Comparison of ENCODE assay signal across 16 cellular contexts in the genomic region with DNA sequence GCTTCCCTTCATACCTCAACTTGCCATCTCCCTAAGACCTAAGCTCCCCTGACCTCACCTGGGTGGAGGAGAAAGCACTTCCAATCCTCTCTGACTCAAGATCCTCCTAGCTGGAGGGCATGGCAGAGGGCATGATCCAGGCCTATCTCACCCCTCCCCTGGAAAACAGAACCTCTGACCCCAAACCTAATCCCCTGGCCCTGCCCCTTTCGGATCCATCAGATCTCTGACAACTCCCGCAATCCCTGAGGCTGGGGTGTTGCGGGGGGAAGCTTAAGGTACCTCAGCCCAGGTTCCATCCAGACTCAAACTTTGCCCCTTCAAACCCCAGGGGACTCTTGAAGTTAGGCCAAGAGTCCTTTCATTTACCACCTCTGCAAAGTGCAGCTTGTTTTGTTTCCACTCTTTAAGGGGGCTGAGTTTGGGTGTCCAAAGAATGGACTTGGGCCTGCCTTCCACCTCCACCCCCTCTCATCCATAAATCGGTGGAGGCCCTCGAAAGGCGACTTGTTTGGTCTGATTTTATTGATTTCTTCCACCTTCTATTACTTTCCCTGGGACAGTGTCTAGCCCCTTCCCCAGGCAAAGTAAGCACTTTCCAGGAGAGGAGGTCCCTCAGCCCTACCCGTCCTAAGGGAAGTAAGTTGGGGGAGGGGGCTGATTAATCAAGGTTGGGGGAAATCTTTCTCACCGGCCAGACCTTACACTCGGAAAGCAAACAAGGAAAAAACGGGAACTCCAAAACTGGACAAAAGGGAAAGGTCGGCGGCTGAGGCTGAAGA. TPM values are rescaled to one million over a fixed set of nuclear protein-coding genes. Genes with fewer than 3 reads are reported as not detected.
A peak's percentile ranks its signal among the peaks of the same experiment; 100 is the strongest.
DNase-seq lines count a peak whose midpoint lies in the region; ATAC-seq, FAIRE-seq and TF ChIP-seq lines count a peak whose summit lies in the region.
"Had no signal": no experiment of that assay in that cellular context is flagged by ENCODE, and none has a peak within 500 bp of the region (broad histone marks: within the 10 kb centered on the region; RNA-seq: fewer than 3 reads in every experiment).

No MANE protein-coding gene starts in this region.

- no peak overlapping the region for H3K27ac Mint-ChIP-seq in activated CD8-positive, alpha-beta T cell treated with anti-CD3 and anti-CD28 coated beads for 36 hours
- H3K27ac Mint-ChIP-seq in activated CD8-positive, alpha-beta T cell treated with anti-CD3 and anti-CD28 coated beads, Interleukin-2, amount 10 ng/mL, durations not matched to agents 7 days and 5 days, result no peak overlapping the region

- DNase-seq in activated CD8-positive, alpha-beta T cell treated with anti-CD3 and anti-CD28 coated beads for 36 hours, result no peak
- no peak for DNase-seq in activated CD8-positive, alpha-beta T cell treated with anti-CD3 and anti-CD28 coated beads, Interleukin-2, amount 10 ng/mL, durations not matched to agents 7 days and 5 days
- DNase-seq in PC-9 (no peak), endothelial cell of umbilical vein (ENCODE audit: low read depth, low spot score) (no peak), osteoblast (ENCODE audit: insufficient read length, low spot score, missing footprints) (peak; percentile 65), NCI-H345 treated with DMSO at 0.1 percent for 48 hours (lab: John Stamatoyannopoulos, UW; ENCODE audit: unreplicated experiment) (no peak), inferior parietal cortex (ENCODE audit: extremely low spot score) (no peak)
- DNase-seq: ACHN, brain microvascular endothelial cell, left lung, NCI-H1092 treated with DMSO at 0.1 percent for 48 hours, NCI-H748 treated with DMSO at 0.1 percent for 48 hours, psoas muscle, testis had no signal

- no peak overlapping the region for H3K4me3 ChIP-seq in PC-9
- H3K4me3 ChIP-seq in endothelial cell of umbilical vein (replicated peaks in 1 of 3; ENCODE audit: insufficient read depth in 1 of 3, low read depth in 1 of 3, low read length in 3 of 3), result no peak overlapping the region
- H3K4me3 ChIP-seq in osteoblast (ENCODE audit: insufficient read depth, low read length), result no peak overlapping the region
- H3K4me3 ChIP-seq: left lung, psoas muscle, testis had no signal

- FAIRE-seq in endothelial cell of umbilical vein (lab: Jason Lieb, UNC), result no peak

- TF ChIP-seq CTCF in activated CD8-positive, alpha-beta T cell treated with anti-CD3 and anti-CD28 coated beads for 36 hours (IDR thresholded peaks at IDR 0.05), result no peak
- TF ChIP-seq CTCF in PC-9 (conservative IDR thresholded peaks at IDR 0.05) (no peak), endothelial cell of umbilical vein (IDR thresholded peaks at IDR 0.05; ENCODE audit: extremely low read depth in 1 of 2, insufficient read depth in 1 of 2, low read depth in 1 of 2, low read length in 2 of 2) (no peak), osteoblast (IDR thresholded peaks at IDR 0.05; ENCODE audit: extremely low read depth, low read depth, low read length) (no peak)

- no peak overlapping the region for H3K9ac ChIP-seq in endothelial cell of umbilical vein (replicated peaks; ENCODE audit: extremely low read depth, insufficient read depth, low read length)

- H3K9me1 ChIP-seq in endothelial cell of umbilical vein (replicated peaks; ENCODE audit: control insufficient read depth, extremely low read depth, insufficient read depth, low read length), result no peaks in the 10 kb centered on the region

- H3K27ac ChIP-seq in PC-9 (no peak overlapping the region), endothelial cell of umbilical vein (ENCODE audit: insufficient read depth, low read depth, low read length) (no peak overlapping the region), osteoblast (ENCODE audit: low read depth, low read length) (no peak overlapping the region)
- H3K27ac ChIP-seq: brain microvascular endothelial cell, left lung, psoas muscle, testis had no signal

- no peak for TF ChIP-seq POLR2A in endothelial cell of umbilical vein (IDR thresholded peaks at IDR 0.05; ENCODE audit: low read depth, low read length)

- H4K20me1 ChIP-seq in PC-9 (ENCODE audit: insufficient read depth), result no peaks in the 10 kb centered on the region
- no peaks in the 10 kb centered on the region for H4K20me1 ChIP-seq in endothelial cell of umbilical vein (replicated peaks; ENCODE audit: control insufficient read depth, extremely low read depth, insufficient read depth, low read length)
- H4K20me1 ChIP-seq in osteoblast (ENCODE audit: insufficient read depth, low read length), result no peaks in the 10 kb centered on the region

- H3K4me2 ChIP-seq in PC-9 (peak overlapping the region; percentile 50), endothelial cell of umbilical vein (ENCODE audit: insufficient read depth, low read length) (no peak overlapping the region), osteoblast (ENCODE audit: insufficient read depth, low read length) (no peak overlapping the region)

- peaks cover 13% of the 10 kb centered on the region for H3F3A ChIP-seq in PC-9 (ENCODE audit: insufficient read depth, low read depth)

- H3K79me2 ChIP-seq in PC-9 (ENCODE audit: low read depth) (0 out of 2 replicates have a peak, but pooled peaks cover 4% of the 10 kb centered on the region), endothelial cell of umbilical vein (ENCODE audit: control insufficient read depth, insufficient read depth, low read length) (no peaks in the 10 kb centered on the region), osteoblast (ENCODE audit: insufficient read depth, low read length) (no peaks in the 10 kb centered on the region)

- peaks cover 17% of the 10 kb centered on the region for H3K36me3 Mint-ChIP-seq in activated CD8-positive, alpha-beta T cell treated with anti-CD3 and anti-CD28 coated beads for 36 hours (ENCODE audit: low read depth)
- peaks cover 6% of the 10 kb centered on the region for H3K36me3 Mint-ChIP-seq in activated CD8-positive, alpha-beta T cell treated with anti-CD3 and anti-CD28 coated beads, Interleukin-2, amount 10 ng/mL, durations not matched to agents 7 days and 5 days (ENCODE audit: low read depth)

- no peaks in the 10 kb centered on the region for H3K9me3 Mint-ChIP-seq in activated CD8-positive, alpha-beta T cell treated with anti-CD3 and anti-CD28 coated beads for 36 hours
- H3K9me3 Mint-ChIP-seq in activated CD8-positive, alpha-beta T cell treated with anti-CD3 and anti-CD28 coated beads, Interleukin-2, amount 10 ng/mL, durations not matched to agents 7 days and 5 days (ENCODE audit: insufficient read depth), result no peaks in the 10 kb centered on the region

- dilution Hi-C loops in endothelial cell of umbilical vein (cut with MboI; ENCODE audit: extremely low pct_ligation_motif_present, low sequenced_read_pairs), result no loop called here

- peaks cover 42% of the 10 kb centered on the region for H3K27me3 Mint-ChIP-seq in activated CD8-positive, alpha-beta T cell treated with anti-CD3 and anti-CD28 coated beads for 36 hours
- peaks cover 47% of the 10 kb centered on the region for H3K27me3 Mint-ChIP-seq in activated CD8-positive, alpha-beta T cell treated with anti-CD3 and anti-CD28 coated beads, Interleukin-2, amount 10 ng/mL, durations not matched to agents 7 days and 5 days (ENCODE audit: low read depth)

- H3K27me3 ChIP-seq in PC-9 (ENCODE audit: insufficient read depth, low read depth) (no peaks in the 10 kb centered on the region), endothelial cell of umbilical vein (ENCODE audit: control insufficient read depth in 2 of 2, insufficient read depth in 2 of 2, low read length in 2 of 2) (peaks cover 47 to 59% of the 10 kb centered on the region in 2 experiments), osteoblast (ENCODE audit: insufficient read depth, low read length) (peaks cover 65% of the 10 kb centered on the region)
- H3K27me3 ChIP-seq: testis had no signal

- CTCF ChIA-PET in activated CD8-positive, alpha-beta T cell treated with anti-CD3 and anti-CD28 coated beads for 36 hours (lab: Charles Lee), result interaction anchor here (1.0 to 12.2 kb wide), 4 partner anchors 9 to 114 kb away, joined by 3 to 160 read pairs (median 9); a partner anchor contains a TSS
- CTCF ChIA-PET in activated CD8-positive, alpha-beta T cell treated with anti-CD3 and anti-CD28 coated beads, Interleukin-2, amount 10 ng/mL, durations not matched to agents 7 days and 5 days (lab: Charles Lee), result interaction anchor here (1.0 to 14.3 kb wide), 4 partner anchors 9 to 321 kb away, joined by 3 to 345 read pairs (median 4); a partner anchor contains a TSS
- CTCF ChIA-PET in PC-9 (lab: Charles Lee), result no interaction called here
- CTCF ChIA-PET in endothelial cell of umbilical vein (lab: Charles Lee), result interaction anchor here (0.8 to 2.0 kb wide), 6 partner anchors 9 to 323 kb away, joined by 3 to 12 read pairs (median 5); no protein-coding TSS in a partner anchor

- no peaks in the 10 kb centered on the region for H3K9me2 ChIP-seq in PC-9 (ENCODE audit: insufficient read depth)

- H2AFZ ChIP-seq in PC-9 (no peak overlapping the region), endothelial cell of umbilical vein (ENCODE audit: low read depth, low read length) (no peak overlapping the region), osteoblast (ENCODE audit: low read length) (no peak overlapping the region)

- H3K36me3 ChIP-seq in PC-9 (ENCODE audit: low read depth) (no peaks in the 10 kb centered on the region), endothelial cell of umbilical vein (ENCODE audit: control insufficient read depth in 2 of 2, extremely low read depth in 1 of 2, insufficient read depth in 2 of 2, low read length in 2 of 2) (no peaks in the 10 kb centered on the region), osteoblast (ENCODE audit: insufficient read depth, low read length) (no peaks in the 10 kb centered on the region)
- H3K36me3 ChIP-seq: brain microvascular endothelial cell, left lung had no signal

- peaks cover 23% of the 10 kb centered on the region for H3K4me1 ChIP-seq in PC-9 (replicated peaks; ENCODE audit: insufficient read depth)
- H3K4me1 ChIP-seq in endothelial cell of umbilical vein (ENCODE audit: control insufficient read depth, extremely low read depth, insufficient read depth, low read length), result peaks cover 11% of the 10 kb centered on the region
- H3K4me1 ChIP-seq in osteoblast (ENCODE audit: insufficient read depth, low read length), result peaks cover 6% of the 10 kb centered on the region

- POLR2A ChIA-PET in activated CD8-positive, alpha-beta T cell treated with anti-CD3 and anti-CD28 coated beads for 36 hours (lab: Charles Lee), result interaction anchor here (0.9 to 5.9 kb wide), 4 partner anchors 56 to 113 kb away, joined by 3 to 33 read pairs (median 4); no protein-coding TSS in a partner anchor
- POLR2A ChIA-PET in activated CD8-positive, alpha-beta T cell treated with anti-CD3 and anti-CD28 coated beads, Interleukin-2, amount 10 ng/mL, durations not matched to agents 7 days and 5 days (lab: Charles Lee), result no interaction called here
- POLR2A ChIA-PET in PC-9 (lab: Charles Lee; ENCODE audit: unreplicated experiment), result interaction anchor here (0.7 kb wide), 1 partner anchor 1119 kb away, joined by 6 read pairs; no protein-coding TSS in a partner anchor
- POLR2A ChIA-PET in endothelial cell of umbilical vein (lab: Charles Lee), result no interaction called here

- no peak for ATAC-seq in activated CD8-positive, alpha-beta T cell treated with anti-CD3 and anti-CD28 coated beads for 36 hours
- no peak for ATAC-seq in activated CD8-positive, alpha-beta T cell treated with anti-CD3 and anti-CD28 coated beads, Interleukin-2, amount 10 ng/mL, durations not matched to agents 7 days and 5 days
- no peak for ATAC-seq in GM21529 (IDR thresholded peaks at IDR 0.05; ENCODE audit: unreplicated experiment)
- ATAC-seq: left lung, psoas muscle, SK-N-SH treated with all-trans-retinoic acid at 6 μM for 48 hours had no signal

- H3K9me3 ChIP-seq in PC-9 (ENCODE audit: insufficient read depth, low read depth) (no peaks in the 10 kb centered on the region), endothelial cell of umbilical vein (replicated peaks; ENCODE audit: control insufficient read depth, insufficient read depth, low read length) (no peaks in the 10 kb centered on the region), osteoblast (ENCODE audit: low read depth, low read length) (no peaks in the 10 kb centered on the region)
- H3K9me3 ChIP-seq: left lung, psoas muscle, testis had no signal

- no TSS peak for BruUV-seq in PC-9 (replicated peaks; lab: Mats Ljungman, UMichigan)
- BruUV-seq in endothelial cell of umbilical vein (replicated peaks; lab: Mats Ljungman, UMichigan), result TSS peak; percentile 5

- peaks cover 43% of the 10 kb centered on the region for H3K4me1 Mint-ChIP-seq in activated CD8-positive, alpha-beta T cell treated with anti-CD3 and anti-CD28 coated beads for 36 hours (ENCODE audit: low read depth)
- peaks cover 36% of the 10 kb centered on the region for H3K4me1 Mint-ChIP-seq in activated CD8-positive, alpha-beta T cell treated with anti-CD3 and anti-CD28 coated beads, Interleukin-2, amount 10 ng/mL, durations not matched to agents 7 days and 5 days (ENCODE audit: low read depth)

- intact Hi-C loops in activated CD8-positive, alpha-beta T cell treated with anti-CD3 and anti-CD28 coated beads for 36 hours (cut with micrococcal nuclease), result no loop called here
- intact Hi-C loops in PC-9 (cut with micrococcal nuclease; ENCODE audit: unreplicated experiment) (loop anchor here (10.0 kb wide), 1 partner anchor 573 kb away; no protein-coding TSS in a partner anchor), endothelial cell of umbilical vein (cut with micrococcal nuclease) (no loop called here)

- H3K4me3 Mint-ChIP-seq in activated CD8-positive, alpha-beta T cell treated with anti-CD3 and anti-CD28 coated beads for 36 hours, result peak overlapping the region; percentile 76
- H3K4me3 Mint-ChIP-seq in activated CD8-positive, alpha-beta T cell treated with anti-CD3 and anti-CD28 coated beads, Interleukin-2, amount 10 ng/mL, durations not matched to agents 7 days and 5 days, result no peak overlapping the region

RNA-seq across cellular contexts. Expression of a gene that starts 2.6 kb away (rescaled TPM):
- 10 to 100 TPM; 31.8 to 32.2 TPM for total RNA-seq in activated CD8-positive, alpha-beta T cell treated with anti-CD3 and anti-CD28 coated beads for 36 hours
- 10 to 100 TPM; 11.4 to 11.6 TPM for total RNA-seq in activated CD8-positive, alpha-beta T cell treated with anti-CD3 and anti-CD28 coated beads, Interleukin-2, amount 10 ng/mL, durations not matched to agents 7 days and 5 days
- total RNA-seq in PC-9 (2021), result 8.4 and 10.6 TPM in 2 replicates
- total RNA-seq in endothelial cell of umbilical vein, result 2.6 and 2.9 TPM in 2 replicates
- 0.43 and 0.54 TPM in 2 replicates for polyA plus RNA-seq in endothelial cell of umbilical vein
- 0.67 and 0.82 TPM in 2 replicates for polyA plus RNA-seq in endothelial cell of umbilical vein (2011; cell fraction: cytosol; rRNA removed)
- 0.36 and 0.38 TPM in 2 replicates for polyA plus RNA-seq in endothelial cell of umbilical vein (2011; cell fraction: nucleus; rRNA removed)
- polyA plus RNA-seq in endothelial cell of umbilical vein (2012), result 4.5 and 5.2 TPM in 2 replicates
- polyA minus RNA-seq in endothelial cell of umbilical vein, result 0.44 and 0.68 TPM in 2 replicates
- polyA minus RNA-seq in endothelial cell of umbilical vein (2011; cell fraction: cytosol; rRNA and poly(A)+ RNA removed), result 5.8 TPM
- polyA minus RNA-seq in endothelial cell of umbilical vein (2011; cell fraction: nucleus; rRNA and poly(A)+ RNA removed), result 0.10 and 0.34 TPM in 2 replicates
- total RNA-seq in osteoblast, result 1.2 and 2.2 TPM in 2 replicates

RNA-seq across cellular contexts. Expression of a gene that starts 32.9 kb away (rescaled TPM):
- total RNA-seq in activated CD8-positive, alpha-beta T cell treated with anti-CD3 and anti-CD28 coated beads for 36 hours, result 100 to 1,000 TPM; 145 to 148 TPM
- total RNA-seq in activated CD8-positive, alpha-beta T cell treated with anti-CD3 and anti-CD28 coated beads, Interleukin-2, amount 10 ng/mL, durations not matched to agents 7 days and 5 days, result 100 to 1,000 TPM; 211 to 219 TPM
- total RNA-seq in PC-9 (2021) (113 and 127 TPM in 2 replicates), endothelial cell of umbilical vein (85.4 and 86.6 TPM in 2 replicates), osteoblast (33.3 and 44.2 TPM in 2 replicates)
- 32.1 and 35.7 TPM in 2 replicates for polyA plus RNA-seq in endothelial cell of umbilical vein
- polyA plus RNA-seq in endothelial cell of umbilical vein (2011; cell fraction: cytosol; rRNA removed), result 21.1 and 29.6 TPM in 2 replicates
- polyA plus RNA-seq in endothelial cell of umbilical vein (2011; cell fraction: nucleus; rRNA removed), result 144 and 172 TPM in 2 replicates
- 37.7 and 42.7 TPM in 2 replicates for polyA plus RNA-seq in endothelial cell of umbilical vein (2012)
- polyA minus RNA-seq in endothelial cell of umbilical vein, result 68.1 and 78.3 TPM in 2 replicates
- polyA minus RNA-seq in endothelial cell of umbilical vein (2011; cell fraction: cytosol; rRNA and poly(A)+ RNA removed), result 34.7 TPM
- polyA minus RNA-seq in endothelial cell of umbilical vein (2011; cell fraction: nucleus; rRNA and poly(A)+ RNA removed), result 72.9 and 91.4 TPM in 2 replicates

RNA-seq across cellular contexts. Expression of a gene that starts 58.0 kb away (rescaled TPM):
- 10 to 100 TPM; 43.2 to 44.2 TPM for total RNA-seq in activated CD8-positive, alpha-beta T cell treated with anti-CD3 and anti-CD28 coated beads for 36 hours
- 10 to 100 TPM; 48.2 to 56.1 TPM for total RNA-seq in activated CD8-positive, alpha-beta T cell treated with anti-CD3 and anti-CD28 coated beads, Interleukin-2, amount 10 ng/mL, durations not matched to agents 7 days and 5 days
- total RNA-seq in PC-9 (2021) (36.6 and 38.1 TPM in 2 replicates), endothelial cell of umbilical vein (22.6 and 23.7 TPM in 2 replicates), osteoblast (3.5 and 3.6 TPM in 2 replicates)
- polyA plus RNA-seq in endothelial cell of umbilical vein, result 8.7 and 11.1 TPM in 2 replicates
- 8.8 and 10.9 TPM in 2 replicates for polyA plus RNA-seq in endothelial cell of umbilical vein (2011; cell fraction: cytosol; rRNA removed)
- polyA plus RNA-seq in endothelial cell of umbilical vein (2011; cell fraction: nucleus; rRNA removed), result 3.4 and 4.0 TPM in 2 replicates
- polyA plus RNA-seq in endothelial cell of umbilical vein (2012), result 16.3 and 17.9 TPM in 2 replicates
- polyA minus RNA-seq in endothelial cell of umbilical vein, result 2.0 and 2.6 TPM in 2 replicates
- polyA minus RNA-seq in endothelial cell of umbilical vein (2011; cell fraction: cytosol; rRNA and poly(A)+ RNA removed), result 18.3 TPM
- polyA minus RNA-seq in endothelial cell of umbilical vein (2011; cell fraction: nucleus; rRNA and poly(A)+ RNA removed), result 1.1 and 2.0 TPM in 2 replicates

Comparison
In these comparisons a context has a peak if more than half of its experiments do, and no peak if none do; other contexts are left out.
1. POLR2A ChIA-PET loops: an anchor here in activated CD8-positive, alpha-beta T cell treated with anti-CD3 and anti-CD28 coated beads for 36 hours (0.9 to 5.9 kb wide) and PC-9 (0.7 kb wide); none called in activated CD8-positive, alpha-beta T cell treated with anti-CD3 and anti-CD28 coated beads, Interleukin-2, amount 10 ng/mL, durations not matched to agents 7 days and 5 days and endothelial cell of umbilical vein.